In the genomic region with DNA sequence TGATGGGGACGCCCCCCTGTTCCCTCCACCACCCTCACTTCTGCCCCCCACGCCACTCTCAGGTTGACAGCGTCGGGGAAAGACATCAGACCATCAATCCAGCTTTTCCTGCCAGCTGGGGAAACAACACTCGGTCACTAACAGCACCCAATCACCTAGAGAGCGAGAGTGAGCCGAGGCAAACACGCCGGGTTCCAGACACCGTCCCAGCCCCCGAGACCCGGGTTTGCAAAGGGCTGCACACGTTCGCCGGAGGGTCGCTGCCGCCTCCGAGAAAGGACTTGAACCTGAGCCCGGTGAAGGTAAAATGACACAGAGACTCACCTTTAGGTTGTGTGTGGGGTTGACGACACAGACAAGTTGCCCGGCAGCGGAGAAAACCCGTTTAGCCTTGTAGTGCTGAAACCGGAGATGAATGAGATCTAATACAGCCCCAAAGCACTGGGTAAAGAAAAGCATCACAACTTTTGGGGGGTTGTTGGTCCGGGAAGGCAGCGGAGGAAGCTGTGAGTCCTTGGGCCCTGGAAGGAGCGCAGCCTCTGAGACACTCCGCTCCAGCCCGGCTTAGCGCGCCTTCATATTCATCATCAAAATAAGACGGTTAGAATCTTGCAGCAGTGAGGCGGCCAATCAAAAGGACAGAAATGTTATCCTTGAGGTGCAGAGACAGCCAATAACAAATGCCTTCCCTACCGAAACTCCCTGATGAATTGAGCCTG, we compare ENCODE assay signal across 8 cellular contexts. TPM values are rescaled to one million over a fixed set of nuclear protein-coding genes. Genes with fewer than 3 reads are reported as not detected.
A peak's percentile ranks its signal among the peaks of the same experiment; 100 is the strongest.
DNase-seq lines count a peak whose midpoint lies in the region; ATAC-seq and TF ChIP-seq lines count a peak whose summit lies in the region.

A gene with protein sequence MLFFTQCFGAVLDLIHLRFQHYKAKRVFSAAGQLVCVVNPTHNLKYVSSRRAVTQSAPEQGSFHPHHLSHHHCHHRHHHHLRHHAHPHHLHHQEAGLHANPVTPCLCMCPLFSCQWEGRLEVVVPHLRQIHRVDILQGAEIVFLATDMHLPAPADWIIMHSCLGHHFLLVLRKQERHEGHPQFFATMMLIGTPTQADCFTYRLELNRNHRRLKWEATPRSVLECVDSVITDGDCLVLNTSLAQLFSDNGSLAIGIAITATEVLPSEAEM (minus strand): TSS at position 583 of the 719 bp plus-strand sequence. CDS start 124 bp downstream, at position 459.

- H3K4me3 ChIP-seq in heart left ventricle, result peak within 1 kb of the TSS in 10 of 12 donors; percentile 10 to 46 (median 38)

- ATAC-seq in activated T-cell treated with anti-CD3 and anti-CD28 coated beads, Interleukin-2, amount 50 U/mL, for 72 hours (replicated peaks in 1 of 2), result peak; percentile 56 to 68
- ATAC-seq in heart left ventricle, result peak in 2 of 4 donors; percentile 18 to 31
- no peak for ATAC-seq in GM18870 (IDR thresholded peaks at IDR 0.05; ENCODE audit: unreplicated experiment)
- ATAC-seq in GM18505 (IDR thresholded peaks at IDR 0.05; ENCODE audit: unreplicated experiment), result no peak

- peaks cover 0 to 64% (median 11%) of the 10 kb centered on the region in 9 donors for H3K27me3 ChIP-seq in heart left ventricle

- H3K4me3 Mint-ChIP-seq in activated T-cell treated with anti-CD3 and anti-CD28 coated beads, Interleukin-2, amount 50 U/mL, for 72 hours, result peak within 1 kb of the TSS; percentile 93 to 95

- peaks cover 51% of the 10 kb centered on the region for H3K4me1 Mint-ChIP-seq in activated T-cell treated with anti-CD3 and anti-CD28 coated beads, Interleukin-2, amount 50 U/mL, for 72 hours (ENCODE audit: low read depth)

- H3K9me3 Mint-ChIP-seq in activated T-cell treated with anti-CD3 and anti-CD28 coated beads, Interleukin-2, amount 50 U/mL, for 72 hours, result peaks cover 1 to 6% of the 10 kb centered on the region in 2 donors

- intact Hi-C loops in heart left ventricle (cut with DNase I), result no loop called here

- DNase-seq in LHCN-M2 (ENCODE audit: low read depth), result peak; percentile 5
- DNase-seq in activated T-cell treated with anti-CD3 and anti-CD28 coated beads, Interleukin-2, amount 50 U/mL, for 72 hours, result peak; percentile 18 to 23
- no peak for DNase-seq in heart left ventricle
- DNase-seq in retina, result peak; percentile 77
- no peak for DNase-seq in NCI-H146 (lab: John Stamatoyannopoulos, UW)
- no peak for DNase-seq in NCI-H446 treated with DMSO at 0.1 percent for 48 hours (lab: John Stamatoyannopoulos, UW)

- TF ChIP-seq POLR2A in heart left ventricle (IDR thresholded peaks at IDR 0.05) (no peak), GM18505 (IDR thresholded peaks at IDR 0.05; ENCODE audit: borderline replicate concordance, extremely low read depth, insufficient read depth, insufficient read length) (no peak)

- 2 to 6% (median 4%) methylated on average over 34 of the region's 34 CpGs for WGBS in heart left ventricle, 4 donors

- H3K36me3 ChIP-seq in heart left ventricle, result no peaks in the 10 kb centered on the region

- H3K9me3 ChIP-seq in heart left ventricle, result peaks cover 0 to 11% (median 0%) of the 10 kb centered on the region in 12 donors

- peaks cover 0 to 31% (median 2%) of the 10 kb centered on the region in 12 donors for H3K4me1 ChIP-seq in heart left ventricle

- H3K36me3 Mint-ChIP-seq in activated T-cell treated with anti-CD3 and anti-CD28 coated beads, Interleukin-2, amount 50 U/mL, for 72 hours (ENCODE audit: insufficient read depth in 2 of 2), result peaks cover 0 to 3% of the 10 kb centered on the region in 2 donors

- H3K27me3 Mint-ChIP-seq in activated T-cell treated with anti-CD3 and anti-CD28 coated beads, Interleukin-2, amount 50 U/mL, for 72 hours (ENCODE audit: low read depth), result peaks cover 17% of the 10 kb centered on the region

- peak within 1 kb of the TSS; percentile 44 for H3K27ac Mint-ChIP-seq in activated T-cell treated with anti-CD3 and anti-CD28 coated beads, Interleukin-2, amount 50 U/mL, for 72 hours

- H3K27ac ChIP-seq in heart left ventricle, result no peak within 1 kb of the TSS

- TF ChIP-seq CTCF in heart left ventricle (IDR thresholded peaks at IDR 0.05), result no peak

RNA-seq across cellular contexts. Expression of the gene that starts here (rescaled TPM):
- total RNA-seq in LHCN-M2 (2014; rRNA removed) (not detected in 2 replicates), heart left ventricle (under 1 TPM in 3 of 9 donors, not detected in 6; 0.05 to 0.18 (median 0.07) TPM)
- polyA plus RNA-seq in LHCN-M2 (2012), result not detected
- under 1 TPM; 0.25 to 0.38 TPM for total RNA-seq in activated T-cell treated with anti-CD3 and anti-CD28 coated beads, Interleukin-2, amount 50 U/mL, for 72 hours
- not detected for polyA plus RNA-seq in heart left ventricle

Comparison
In these comparisons a context has a peak if more than half of its experiments do, and no peak if none do; other contexts are left out.
1. Peak in DNase-seq in LHCN-M2; RNA of the gene not detected or under 1 TPM.
2. Peak in DNase-seq and ATAC-seq in activated T-cell treated with anti-CD3 and anti-CD28 coated beads, Interleukin-2, amount 50 U/mL, for 72 hours; RNA of the gene not detected or under 1 TPM.